ENCODE assay signal across 11 cellular contexts in genomic region chr10:44576715-44577191, GRCh38.
DNase-seq lines count a peak whose midpoint lies in the region; ATAC-seq and TF ChIP-seq lines count a peak whose summit lies in the region.
"Had no signal": no experiment of that assay in that cellular context is flagged by ENCODE, and none has a peak within 500 bp of the region (broad histone marks: within the 10 kb centered on the region; RNA-seq: fewer than 3 reads in every experiment).

No MANE protein-coding gene starts in this region.

- peak overlapping the region in 3 of 8 donors; percentile 9 to 41 (median 17) for H3K4me3 Mint-ChIP-seq in CD4-positive, alpha-beta memory T cell
- H3K4me3 Mint-ChIP-seq in osteocyte (ENCODE audit: unreplicated experiment): no peak overlapping the region

- DNase-seq in CD4-positive, alpha-beta memory T cell: peak in 2 of 5 donors; percentile 29 to 61
- peak; percentile 67 for DNase-seq in activated effector memory CD4-positive, alpha-beta T cell treated with anti-CD3 and anti-CD28 coated beads, Interleukin-2, amount 50 U/mL, for 16 hours
- DNase-seq in left cardiac atrium: no peak
- peak; percentile 64 for DNase-seq in osteocyte (ENCODE audit: extremely low spot score, unreplicated experiment)
- DNase-seq in NCI-H226: no peak
- DNase-seq in COLO829 (ENCODE audit: low spot score): no peak
- no peak for DNase-seq in left lobe of liver (ENCODE audit: low spot score)
- no peak for DNase-seq in KG1 (lab: John Stamatoyannopoulos, UW)
- DNase-seq: Calu3, substantia nigra had no signal

- no peaks in the 10 kb centered on the region for H3K4me1 ChIP-seq in CD4-positive, alpha-beta memory T cell (ENCODE audit: insufficient read depth, low read length)

- no peak for TF ChIP-seq CTCF in osteocyte (IDR thresholded peaks at IDR 0.05)

- H3K9me3 Mint-ChIP-seq in CD4-positive, alpha-beta memory T cell: peaks cover 0 to 5% (median 0%) of the 10 kb centered on the region in 8 donors
- no peaks in the 10 kb centered on the region for H3K9me3 Mint-ChIP-seq in osteocyte (ENCODE audit: unreplicated experiment)

- intact Hi-C loops in CD4-positive, alpha-beta memory T cell (cut with micrococcal nuclease): no loop called here
- intact Hi-C loops in left cardiac atrium (cut with DNase I): no loop called here

- no peaks in the 10 kb centered on the region for H3K9me3 ChIP-seq in CD4-positive, alpha-beta memory T cell (ENCODE audit: control insufficient read depth in 1 of 2, low read length in 2 of 2)

- H3K27ac Mint-ChIP-seq in CD4-positive, alpha-beta memory T cell: peak overlapping the region in 4 of 7 donors; percentile 91 to 97 (median 96)
- no peak overlapping the region for H3K27ac Mint-ChIP-seq in osteocyte (ENCODE audit: unreplicated experiment)
- H3K27ac Mint-ChIP-seq: progenitor cell of endocrine pancreas had no signal

- ATAC-seq in left cardiac atrium (peak; percentile 70 to 98), left lobe of liver (no peak)

- H3K27ac ChIP-seq in CD4-positive, alpha-beta memory T cell (ENCODE audit: low read depth, low read length): no peak overlapping the region

- CTCF ChIA-PET in CD4-positive, alpha-beta memory T cell (lab: Charles Lee; ENCODE audit: partially characterized antibody): no interaction called here

- H3K27me3 Mint-ChIP-seq in CD4-positive, alpha-beta memory T cell: no peaks in the 10 kb centered on the region
- H3K27me3 Mint-ChIP-seq in osteocyte (ENCODE audit: unreplicated experiment): no peaks in the 10 kb centered on the region
- H3K27me3 Mint-ChIP-seq: progenitor cell of endocrine pancreas had no signal

- POLR2A ChIA-PET in CD4-positive, alpha-beta memory T cell (lab: Charles Lee; ENCODE audit: partially characterized antibody): no interaction called here

- H3K36me3 ChIP-seq in CD4-positive, alpha-beta memory T cell (ENCODE audit: insufficient read depth, low read length): no peaks in the 10 kb centered on the region

- no peaks in the 10 kb centered on the region for H3K27me3 ChIP-seq in CD4-positive, alpha-beta memory T cell (ENCODE audit: insufficient read depth, low read length)

- no peak overlapping the region for H3K4me3 ChIP-seq in CD4-positive, alpha-beta memory T cell (ENCODE audit: low read length in 2 of 2)

- H3K4me1 Mint-ChIP-seq in CD4-positive, alpha-beta memory T cell: peaks cover 0 to 5% (median under 1%) of the 10 kb centered on the region in 4 donors
- peaks cover 6% of the 10 kb centered on the region for H3K4me1 Mint-ChIP-seq in osteocyte (ENCODE audit: unreplicated experiment)

- H3K36me3 Mint-ChIP-seq in CD4-positive, alpha-beta memory T cell: no peaks in the 10 kb centered on the region
- H3K36me3 Mint-ChIP-seq in osteocyte (ENCODE audit: unreplicated experiment): no peaks in the 10 kb centered on the region

Comparison
In these comparisons a context has a peak if more than half of its experiments do, and no peak if none do; other contexts are left out.
1. DNase-seq: peak in activated effector memory CD4-positive, alpha-beta T cell treated with anti-CD3 and anti-CD28 coated beads, Interleukin-2, amount 50 U/mL, for 16 hours (single experiment) and osteocyte (single experiment); none in left cardiac atrium (single experiment), NCI-H226 (single experiment), COLO829 (single experiment), left lobe of liver (single experiment) and KG1 (single experiment).